Comparison of ENCODE assay signal across 20 cellular contexts in the genomic region with DNA sequence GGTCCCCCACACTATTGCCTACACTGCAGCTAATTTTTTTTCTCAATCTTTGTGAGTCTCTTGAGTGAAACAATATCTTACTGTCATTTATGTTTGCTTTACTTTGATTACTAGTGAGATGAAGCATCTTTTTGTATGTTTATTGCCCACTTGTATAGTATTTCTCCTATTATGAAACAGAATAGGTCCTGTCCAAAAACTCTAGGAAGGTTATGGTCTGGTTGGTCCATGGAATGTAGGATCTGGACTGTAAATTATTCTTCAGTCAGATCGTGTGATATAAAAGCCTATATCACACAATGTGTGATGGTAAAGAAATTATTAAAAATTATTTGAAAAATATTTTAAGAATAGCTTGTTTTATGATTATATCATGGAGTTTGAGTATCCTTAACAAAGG.
"Had no signal": no experiment of that assay in that cellular context is flagged by ENCODE, and none has a peak within 500 bp of the region (broad histone marks: within the 10 kb centered on the region; RNA-seq: fewer than 3 reads in every experiment).

No MANE protein-coding gene starts in this region.

- H3K27me3 ChIP-seq: ascending aorta, breast epithelium, tibial nerve had no signal

- H3K36me3 ChIP-seq: ascending aorta, breast epithelium, tibial nerve had no signal

- H3K9me3 ChIP-seq: ascending aorta, breast epithelium, tibial nerve had no signal

- H3K4me1 ChIP-seq: breast epithelium had no signal

- H3K4me3 ChIP-seq: ascending aorta, breast epithelium, tibial nerve had no signal

- DNase-seq: activated CD4-positive, CD25-positive, alpha-beta regulatory T cell treated with anti-CD3 and anti-CD28 coated beads, Interleukin-2, amount 50 U/mL, for 72 hours; activated CD8-positive, alpha-beta memory T cell treated with anti-CD3 and anti-CD28 coated beads for 24 hours; activated CD8-positive, alpha-beta memory T cell treated with anti-CD3 and anti-CD28 coated beads, Interleukin-2, amount 50 U/mL, for 48 hours; activated effector memory CD4-positive, alpha-beta T cell treated with anti-CD3 and anti-CD28 coated beads, Interleukin-2, amount 50 U/mL, for 16 hours; activated naive CD4-positive, alpha-beta T cell treated with anti-CD3 and anti-CD28 coated beads, Interleukin-2, amount 50 U/mL, for 16 hours; activated T-cell treated with anti-CD3 and anti-CD28 coated beads, Interleukin-2, amount 50 U/mL, for 48 hours; effector memory CD4-positive, alpha-beta T cell; natural killer cell; nucleus accumbens; posterior cingulate gyrus; retina; stimulated activated CD4-positive, alpha-beta T cell treated with anti-CD3 and anti-CD28 coated beads, Interleukin-12 subunit alpha, Interleukin-12 subunit beta, amount 100 ng/mL, for 4 hours; stimulated activated CD4-positive, alpha-beta T cell treated with anti-CD3 and anti-CD28 coated beads, Interleukin-1b, Interleukin-23, amount 100 ng/mL, for 48 hours; stimulated activated CD8-positive, alpha-beta memory T cell treated with anti-CD3 and anti-CD28 coated beads, Interleukin-4, amount 100 ng/mL, for 48 hours; stimulated activated naive CD4-positive, alpha-beta T cell treated with Interleukin-2 at 50 U/mL for 16 hours had no signal

- ATAC-seq: natural killer cell had no signal

- H3K27ac ChIP-seq: VCaP had no signal

- H3K27ac Mint-ChIP-seq: natural killer cell had no signal

- H3K9me3 Mint-ChIP-seq: dendritic cell treated with granulocyte-macrophage colony-stimulating factor and Interleukin-4, amounts not matched to agents 40 ng/mL and 50 ng/mL, for 4 days; natural killer cell had no signal

- H3K4me3 Mint-ChIP-seq: dendritic cell treated with granulocyte-macrophage colony-stimulating factor and Interleukin-4, amounts not matched to agents 40 ng/mL and 50 ng/mL, for 4 days; natural killer cell had no signal

- H3K27me3 Mint-ChIP-seq: dendritic cell treated with granulocyte-macrophage colony-stimulating factor and Interleukin-4, amounts not matched to agents 40 ng/mL and 50 ng/mL, for 4 days had no signal

- H3K36me3 Mint-ChIP-seq: natural killer cell had no signal
